ENCODE assay signal across 8 cellular contexts in genomic region chr19:38684862-38685665, GRCh38. TPM values are rescaled to one million over a fixed set of nuclear protein-coding genes. Genes with fewer than 3 reads are reported as not detected.
DNase-seq lines count a peak whose midpoint lies in the region; ATAC-seq and TF ChIP-seq lines count a peak whose summit lies in the region.

No MANE protein-coding gene starts in this region.

- H3K36me3 Mint-ChIP-seq in activated naive CD4-positive, alpha-beta T cell treated with anti-CD3 and anti-CD28 coated beads, Interleukin-2, amount 50 U/mL, for 72 hours: peaks cover 4 to 11% of the 10 kb centered on the region in 2 donors
- H3K36me3 Mint-ChIP-seq in central memory CD8-positive, alpha-beta T cell (ENCODE audit: insufficient read depth): peaks cover 15% of the 10 kb centered on the region

- H3K27ac ChIP-seq in mucosa of rectum (ENCODE audit: low read depth in 2 of 2, low read length in 2 of 2) (peak overlapping the region; percentile 94 to 100), upper lobe of right lung (peak overlapping the region; percentile 80)

- H3K9me3 ChIP-seq in mucosa of rectum (ENCODE audit: control insufficient read depth in 2 of 2, low read length in 2 of 2): no peaks in the 10 kb centered on the region
- no peaks in the 10 kb centered on the region for H3K9me3 ChIP-seq in upper lobe of right lung

- peak overlapping the region; percentile 22 to 67 for H3K27ac Mint-ChIP-seq in activated naive CD4-positive, alpha-beta T cell treated with anti-CD3 and anti-CD28 coated beads, Interleukin-2, amount 50 U/mL, for 72 hours
- H3K27ac Mint-ChIP-seq in central memory CD8-positive, alpha-beta T cell (ENCODE audit: low read depth): peak overlapping the region; percentile 97

- no peak for TF ChIP-seq CTCF in upper lobe of right lung (IDR thresholded peaks at IDR 0.05)

- H3K27me3 Mint-ChIP-seq in central memory CD8-positive, alpha-beta T cell: no peaks in the 10 kb centered on the region

- peaks cover 0 to 6% of the 10 kb centered on the region in 2 donors for H3K9me3 Mint-ChIP-seq in activated naive CD4-positive, alpha-beta T cell treated with anti-CD3 and anti-CD28 coated beads, Interleukin-2, amount 50 U/mL, for 72 hours
- H3K9me3 Mint-ChIP-seq in central memory CD8-positive, alpha-beta T cell: no peaks in the 10 kb centered on the region

- H3K4me3 Mint-ChIP-seq in central memory CD8-positive, alpha-beta T cell: peak overlapping the region; percentile 38

- peaks cover 75% of the 10 kb centered on the region for H3K4me1 Mint-ChIP-seq in central memory CD8-positive, alpha-beta T cell

- no peak for ATAC-seq in activated naive CD4-positive, alpha-beta T cell treated with anti-CD3 and anti-CD28 coated beads, Interleukin-2, amount 50 U/mL, for 72 hours
- no peak for ATAC-seq in central memory CD8-positive, alpha-beta T cell (replicated peaks; ENCODE audit: extremely low read depth, poor library complexity, severe bottlenecking)
- ATAC-seq in upper lobe of right lung: no peak

- H3K9ac ChIP-seq in mucosa of rectum (ENCODE audit: low read depth in 1 of 2, low read length in 2 of 2): peak overlapping the region; percentile 27 to 80

- DNase-seq in activated naive CD4-positive, alpha-beta T cell treated with anti-CD3 and anti-CD28 coated beads, Interleukin-2, amount 50 U/mL, for 72 hours (ENCODE audit: low spot score in 2 of 2): no peak
- no peak for DNase-seq in activated naive CD4-positive, alpha-beta T cell (lab: John Stamatoyannopoulos, UW)
- DNase-seq in central memory CD8-positive, alpha-beta T cell (ENCODE audit: low spot score in 2 of 2): no peak
- DNase-seq in upper lobe of right lung: no peak
- no peak for DNase-seq in pons (ENCODE audit: low spot score)
- DNase-seq in DMS114 treated with DMSO at 0.1 percent for 48 hours (lab: John Stamatoyannopoulos, UW; ENCODE audit: unreplicated experiment): no peak
- DNase-seq in activated CD8-positive, alpha-beta memory T cell treated with anti-CD3 and anti-CD28 coated beads, Interleukin-2, amount 50 U/mL, for 4 hours: no peak

- H3K4me3 ChIP-seq in mucosa of rectum (ENCODE audit: low read length in 2 of 2) (peak overlapping the region; percentile 11 to 43), upper lobe of right lung (no peak overlapping the region)

- intact Hi-C loops in upper lobe of right lung (cut with DNase I): no loop called here

- H3K27me3 ChIP-seq in mucosa of rectum (ENCODE audit: control insufficient read depth in 2 of 2, insufficient read depth in 2 of 2, low read length in 2 of 2): no peaks in the 10 kb centered on the region
- no peaks in the 10 kb centered on the region for H3K27me3 ChIP-seq in upper lobe of right lung

- H3K4me1 ChIP-seq in mucosa of rectum (ENCODE audit: control insufficient read depth in 2 of 2, insufficient read depth in 2 of 2, low read length in 2 of 2) (peaks cover 51 to 68% of the 10 kb centered on the region in 2 donors), upper lobe of right lung (peaks cover 87% of the 10 kb centered on the region)

- H3K36me3 ChIP-seq in mucosa of rectum (ENCODE audit: control insufficient read depth in 2 of 2, insufficient read depth in 2 of 2, low read length in 2 of 2): peaks cover 0 to 7% of the 10 kb centered on the region in 2 donors
- H3K36me3 ChIP-seq in upper lobe of right lung: no peaks in the 10 kb centered on the region

RNA-seq across cellular contexts. Expression of gene ACTN4, which starts 37.6 kb away (rescaled TPM):
- total RNA-seq in activated naive CD4-positive, alpha-beta T cell treated with anti-CD3 and anti-CD28 coated beads, Interleukin-2, amount 50 U/mL, for 72 hours: 100 to 1,000 TPM; 181 to 204 TPM
- 565 TPM for total RNA-seq in upper lobe of right lung

RNA-seq across cellular contexts. Expression of gene CAPN12, which starts 59.2 kb away (rescaled TPM):
- total RNA-seq in activated naive CD4-positive, alpha-beta T cell treated with anti-CD3 and anti-CD28 coated beads, Interleukin-2, amount 50 U/mL, for 72 hours: 1 to 10 TPM; 1.6 to 9.0 TPM
- 14.4 TPM for total RNA-seq in upper lobe of right lung
